29 cellular contexts compared by ENCODE assay signal in the genomic region with DNA sequence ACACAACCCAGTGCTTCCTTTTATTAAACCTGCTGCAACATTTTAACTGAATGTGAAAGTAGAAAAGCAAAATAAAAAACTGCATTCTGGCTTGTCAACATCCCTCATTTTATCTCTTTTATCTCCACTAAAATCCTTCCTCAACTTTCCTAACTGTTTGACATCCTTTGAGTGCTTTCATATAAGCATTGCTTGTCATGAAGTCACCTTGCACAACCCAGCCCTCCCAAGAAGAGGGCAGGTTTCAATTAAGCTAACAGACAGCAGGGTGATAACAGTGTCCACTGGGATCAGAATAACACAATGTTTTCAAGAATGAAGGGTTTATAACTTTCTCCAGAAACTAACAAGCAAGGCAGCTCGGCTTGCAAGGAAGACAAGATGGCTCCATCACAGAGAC. TPM values are rescaled to one million over a fixed set of nuclear protein-coding genes. Genes with fewer than 3 reads are reported as not detected.
DNase-seq lines count a peak whose midpoint lies in the region; ATAC-seq, FAIRE-seq and TF ChIP-seq lines count a peak whose summit lies in the region.
"Had no signal": no experiment of that assay in that cellular context is flagged by ENCODE, and none has a peak within 500 bp of the region (broad histone marks: within the 10 kb centered on the region; RNA-seq: fewer than 3 reads in every experiment).

No MANE protein-coding gene starts in this region.

- no peak overlapping the region for H3K4me3 ChIP-seq in H1 (ENCODE audit: extremely low read depth in 1 of 4, insufficient read depth in 2 of 4, low read depth in 3 of 4, low read length in 4 of 4)
- H3K4me3 ChIP-seq: BLaER1, GM12878 had no signal

- no peak overlapping the region for H2BK20ac ChIP-seq in H1 (ENCODE audit: low read length)

- H3K27ac ChIP-seq in H1 (ENCODE audit: low read depth, low read length) = no peak overlapping the region
- H3K27ac ChIP-seq: BLaER1 had no signal

- 0 out of 2 replicates have a peak overlapping the region, but pooled peaks have one; percentile 42 for H2AFZ ChIP-seq in H1 (ENCODE audit: low read length)

- H3K56ac ChIP-seq in H1 (replicated peaks; ENCODE audit: insufficient read length, low read depth, low read length) = no peak overlapping the region

- no peak overlapping the region for H3K23ac ChIP-seq in H1 (ENCODE audit: insufficient read length)

- H4K5ac ChIP-seq in H1 (ENCODE audit: insufficient read length, low read depth, low read length) = no peak overlapping the region

- H3K9me3 Mint-ChIP-seq in nephron progenitor cell = no peaks in the 10 kb centered on the region

- peak; percentile 32 for FAIRE-seq in H1 (lab: Jason Lieb, UNC)
- FAIRE-seq: A204.1, GM12878, GM12892, GM18507 had no signal

- DNase-seq in H1 (ENCODE audit: low read depth in 1 of 2, low spot score in 2 of 2) (no peak), nephron progenitor cell (no peak), GM19240 (ENCODE audit: insufficient read length, low spot score) (no peak), GOT3 (lab: John Stamatoyannopoulos, UW) (no peak)
- DNase-seq: 8988T; ACHN; BE2C; C1 segment of cervical spinal cord; CD4-positive, alpha-beta memory T cell; CD4-positive, CD25-positive, alpha-beta regulatory T cell; CD8-positive, alpha-beta memory T cell; COR-L47; DMS 273 treated with DMSO at 0.1 percent for 48 hours; DMS153; DMS53; DMS79; DND-41; EL; GDM1 had no signal

- no peak overlapping the region for H3K18ac ChIP-seq in H1 (ENCODE audit: extremely low read depth, low read length)

- H2BK15ac ChIP-seq in H1 (ENCODE audit: low read length) = no peak overlapping the region

- H4K20me1 ChIP-seq in H1 (replicated peaks in 1 of 2; ENCODE audit: control insufficient read depth in 1 of 2, insufficient read depth in 2 of 2, low read length in 2 of 2) = no peaks in the 10 kb centered on the region
- H4K20me1 ChIP-seq: BLaER1 had no signal

- H3K4me1 Mint-ChIP-seq in nephron progenitor cell = peaks cover 21% of the 10 kb centered on the region
- H3K4me1 Mint-ChIP-seq: CD14-positive monocyte; CD4-positive, alpha-beta memory T cell; CD4-positive, CD25-positive, alpha-beta regulatory T cell; CD8-positive, alpha-beta memory T cell had no signal

- no peak for TF ChIP-seq POLR2A in H1 (IDR thresholded peaks at IDR 0.05; ENCODE audit: control extremely low read depth in 1 of 2, low read depth in 2 of 2, low read length in 2 of 2)

- POLR2A ChIA-PET in H1 (lab: Charles Lee; ENCODE audit: partially characterized antibody) = no interaction called here

- no peak overlapping the region for H4K8ac ChIP-seq in H1 (ENCODE audit: extremely low read depth, insufficient read depth, low read length)

- TF ChIP-seq RAD21 in H1 (IDR thresholded peaks at IDR 0.05 in 1 of 2, conservative IDR thresholded peaks at IDR 0.05 in 1 of 2; ENCODE audit: low read depth in 2 of 2, low read length in 2 of 2) = no peak

- H3K14ac ChIP-seq in H1 (ENCODE audit: insufficient read length) = no peak overlapping the region

- 84% methylated on average over 1 of the region's 1 CpG; no CpG with 5 or more reads in 1 of the 2 experiments for WGBS in H1 (ENCODE audit: extremely low coverage in 1 of 2, insufficient coverage in 1 of 2, insufficient read length in 1 of 2, insufficient replicate concordance in 2 of 2, low coverage in 1 of 2, low lambda C conversion rate in 2 of 2, missing lambda C conversion rate in 1 of 2), 2 experiments

- no peak overlapping the region for H2BK12ac ChIP-seq in H1 (ENCODE audit: low read depth, low read length)

- H3K4me1 ChIP-seq in H1 (replicated peaks in 1 of 4; ENCODE audit: control insufficient read depth in 3 of 4, insufficient read depth in 4 of 4, low read length in 3 of 4) = no peaks in the 10 kb centered on the region
- H3K4me1 ChIP-seq: BLaER1 had no signal

- H3K79me1 ChIP-seq in H1 (ENCODE audit: low read depth, low read length) = no peaks in the 10 kb centered on the region

- H3K4ac ChIP-seq in H1 (replicated peaks; ENCODE audit: insufficient read length, low read depth, low read length) = no peak overlapping the region

- CTCF ChIA-PET in H1 (lab: Charles Lee; ENCODE audit: partially characterized antibody) = no interaction called here

- no peak overlapping the region for H2BK5ac ChIP-seq in H1 (ENCODE audit: low read depth, low read length)

- H3K27me3 Mint-ChIP-seq in nephron progenitor cell (ENCODE audit: low read depth, poor library complexity) = peaks cover 7% of the 10 kb centered on the region
- H3K27me3 Mint-ChIP-seq: CD4-positive, alpha-beta memory T cell; CD8-positive, alpha-beta memory T cell had no signal

- no peaks in the 10 kb centered on the region for H3K27me3 ChIP-seq in H1 (replicated peaks in 1 of 4; ENCODE audit: control insufficient read depth in 3 of 4, extremely low read depth in 1 of 4, insufficient read depth in 3 of 4, low read length in 3 of 4)
- H3K27me3 ChIP-seq: BE2C, BLaER1 had no signal

- H3K4me3 Mint-ChIP-seq in nephron progenitor cell = no peak overlapping the region
- H3K4me3 Mint-ChIP-seq: CD14-positive monocyte; CD4-positive, alpha-beta memory T cell; CD4-positive, CD25-positive, alpha-beta regulatory T cell; CD8-positive, alpha-beta memory T cell had no signal

- peak overlapping the region; percentile 16 for H3K27ac Mint-ChIP-seq in nephron progenitor cell
- H3K27ac Mint-ChIP-seq: CD14-positive monocyte; CD4-positive, alpha-beta memory T cell; CD4-positive, CD25-positive, alpha-beta regulatory T cell; CD8-positive, alpha-beta memory T cell had no signal

- no peaks in the 10 kb centered on the region for H3K23me2 ChIP-seq in H1 (ENCODE audit: low read depth, low read length)

- H3K4me2 ChIP-seq in H1 (ENCODE audit: insufficient read depth in 1 of 2, low read depth in 2 of 2, low read length in 2 of 2) = no peak overlapping the region
- H3K4me2 ChIP-seq: BLaER1 had no signal

- no peak overlapping the region for H2AK5ac ChIP-seq in H1 (ENCODE audit: low read depth, low read length)

- H4K91ac ChIP-seq in H1 (replicated peaks; ENCODE audit: insufficient read length, low read length) = no peak overlapping the region

- no peaks in the 10 kb centered on the region for H3K36me3 Mint-ChIP-seq in nephron progenitor cell (ENCODE audit: low read depth)
- H3K36me3 Mint-ChIP-seq: CD14-positive monocyte; CD4-positive, alpha-beta memory T cell; CD4-positive, CD25-positive, alpha-beta regulatory T cell; CD8-positive, alpha-beta memory T cell had no signal

- no peak overlapping the region for H3K9ac ChIP-seq in H1 (replicated peaks in 1 of 4; ENCODE audit: extremely low read depth in 1 of 4, low read depth in 3 of 4, low read length in 3 of 4)
- H3K9ac ChIP-seq: BLaER1 had no signal

- no peak for TF ChIP-seq EP300 in H1 (IDR thresholded peaks at IDR 0.05; ENCODE audit: borderline replicate concordance in 1 of 2, low read depth in 2 of 2, low read length in 2 of 2)

- H2BK120ac ChIP-seq in H1 (replicated peaks; ENCODE audit: low read depth, low read length) = no peak overlapping the region

- no peaks in the 10 kb centered on the region for H3K36me3 ChIP-seq in H1 (ENCODE audit: control insufficient read depth in 2 of 4, insufficient read depth in 4 of 4, low read length in 3 of 4)
- H3K36me3 ChIP-seq: BE2C, BLaER1 had no signal

- no peaks in the 10 kb centered on the region for H3K79me2 ChIP-seq in H1 (ENCODE audit: control insufficient read depth in 1 of 2, insufficient read depth in 2 of 2, low read length in 2 of 2)

- no peak for ATAC-seq in GM21576 (IDR thresholded peaks at IDR 0.05; ENCODE audit: unreplicated experiment)
- ATAC-seq: GM12878 had no signal

- TF ChIP-seq CTCF in H1 (IDR thresholded peaks at IDR 0.05; ENCODE audit: control extremely low read depth in 1 of 3, insufficient read depth in 1 of 3, low read depth in 1 of 3, low read length in 3 of 3) = no peak
- no peak for TF ChIP-seq CTCF in nephron progenitor cell (IDR thresholded peaks at IDR 0.05)

- H3K9me3 ChIP-seq in H1 (ENCODE audit: insufficient read depth in 2 of 2, low read depth in 1 of 2, low read length in 1 of 2) = no peaks in the 10 kb centered on the region
- H3K9me3 ChIP-seq: BE2C, BLaER1 had no signal

TF ChIP-seq in H1, 55 proteins besides CTCF, POLR2A, EP300 and RAD21 (continues in another document):
- TF ChIP-seq SIX5 (IDR thresholded peaks at IDR 0.05; ENCODE audit: low read depth, low read length) = no peak

RNA-seq across cellular contexts. Expression of gene TSPAN8, which starts 16.3 kb away (rescaled TPM):
- total RNA-seq in H1 (2021; fragmentation: NEBNext Ultra II Directional; extraction: Animal tissue kit (Norgen Biotek cat#: 25700)) = not detected in 2 replicates
- polyA plus RNA-seq in H1 (2011; rRNA removed) = not detected in 2 replicates
- polyA plus RNA-seq in H1 (2011; cell fraction: cytosol; rRNA removed) = not detected
- not detected for polyA plus RNA-seq in H1 (2011; cell fraction: nucleus; rRNA removed)
- not detected in 4 replicates for polyA plus RNA-seq in H1 (2012, experiment 1 of 2)
- polyA plus RNA-seq in H1 (2012, experiment 2 of 2) = not detected
- not detected for polyA plus RNA-seq in H1 (2013, experiment 1 of 2)
- polyA plus RNA-seq in H1 (2013, experiment 2 of 2) = 0.02 TPM
- not detected in 2 replicates for polyA minus RNA-seq in H1 (2011; rRNA and poly(A)+ RNA removed)
- not detected for polyA minus RNA-seq in H1 (2011; cell fraction: cytosol; rRNA and poly(A)+ RNA removed)
- polyA minus RNA-seq in H1 (2011; cell fraction: nucleus; rRNA and poly(A)+ RNA removed) = not detected
- total RNA-seq: CD4-positive, alpha-beta memory T cell; CD4-positive, CD25-positive, alpha-beta regulatory T cell; CD8-positive, alpha-beta memory T cell; Daoy; G401 had no signal
- polyA plus RNA-seq: AG04450; CD14-positive monocyte; CD4-positive, alpha-beta memory T cell; CD4-positive, CD25-positive, alpha-beta regulatory T cell; CD8-positive, alpha-beta memory T cell had no signal
